12 cellular contexts compared by ENCODE assay signal in the genomic region with DNA sequence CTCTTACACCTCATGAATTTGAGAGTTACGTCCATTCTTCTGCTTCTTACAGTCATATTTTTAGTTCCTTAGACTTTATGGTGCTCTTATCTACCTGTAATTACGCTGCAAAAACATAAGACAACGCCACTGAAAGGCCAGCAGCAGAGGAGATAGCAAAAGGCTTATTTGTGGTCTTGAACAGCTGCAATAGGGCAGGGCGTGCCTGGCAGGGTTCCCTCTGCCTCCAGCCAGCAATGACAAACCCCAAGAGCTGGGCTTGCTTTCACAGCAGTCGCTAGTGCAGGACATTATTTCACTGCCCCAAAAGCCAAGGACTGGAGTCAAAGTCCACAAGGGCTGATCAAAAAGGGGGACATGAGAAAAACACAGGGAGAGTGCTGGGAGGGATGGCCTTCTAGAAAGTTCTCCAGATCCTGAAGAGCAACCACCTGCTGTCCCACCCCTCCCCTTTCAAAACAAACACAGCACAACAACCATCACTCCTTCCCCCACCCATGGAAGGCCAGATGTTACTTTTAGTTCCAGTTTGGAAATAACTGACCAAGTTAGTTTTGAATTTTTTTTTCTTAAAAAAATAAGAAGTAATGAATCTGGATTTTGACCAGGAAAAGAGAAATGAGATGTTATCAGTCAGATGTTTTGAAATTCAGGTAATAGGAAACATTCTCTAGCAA.
DNase-seq lines count a peak whose midpoint lies in the region; ATAC-seq and TF ChIP-seq lines count a peak whose summit lies in the region.
"Had no signal": no experiment of that assay in that cellular context is flagged by ENCODE, and none has a peak within 500 bp of the region (broad histone marks: within the 10 kb centered on the region; RNA-seq: fewer than 3 reads in every experiment).

No MANE protein-coding gene starts in this region.

- peaks cover 94% of the 10 kb centered on the region for H3K4me1 ChIP-seq in lower lobe of right lung
- H3K4me1 ChIP-seq in skeletal muscle tissue (ENCODE audit: control insufficient read depth in 3 of 3, insufficient read depth in 3 of 3, low read length in 3 of 3): peaks cover 35 to 57% (median 53%) of the 10 kb centered on the region in 3 donors

- TF ChIP-seq CTCF in coronary artery (IDR thresholded peaks at IDR 0.05) (no peak), lower lobe of right lung (IDR thresholded peaks at IDR 0.05) (no peak)

- peak overlapping the region in 1 of 3 donors; percentile 4 for H3K9ac ChIP-seq in skeletal muscle tissue (ENCODE audit: low read depth in 1 of 3, low read length in 3 of 3)

- H3K27ac ChIP-seq in coronary artery (peak overlapping the region in 1 of 2 donors; percentile 57), lower lobe of right lung (peak overlapping the region; percentile 28), skeletal muscle tissue (ENCODE audit: low read depth, low read length) (peak overlapping the region; percentile 16)

- peak overlapping the region; percentile 29 for H3K4me3 ChIP-seq in coronary artery
- H3K4me3 ChIP-seq in lower lobe of right lung: no peak overlapping the region
- H3K4me3 ChIP-seq in skeletal muscle tissue (ENCODE audit: low read length in 3 of 3): peak overlapping the region in 2 of 3 donors; percentile 2 to 43

- DNase-seq in HUDEP-2 (lab: John Stamatoyannopoulos, UW; ENCODE audit: unreplicated experiment in 76 of 76) (peak in 57 of 76 experiments; percentile 4 to 70 (median 34)), coronary artery (ENCODE audit: low spot score) (no peak), lower lobe of right lung (no peak), islet precursor cell (no peak), HCEC 1CT (no peak)
- DNase-seq: activated CD8-positive, alpha-beta memory T cell treated with anti-CD3 and anti-CD28 coated beads, Interleukin-2, amount 10 ng/mL, durations not matched to agents 7 days and 5 days; CD4-positive, alpha-beta memory T cell; effector memory CD8-positive, alpha-beta T cell had no signal

- H3K27me3 ChIP-seq in lower lobe of right lung (ENCODE audit: low read depth) (no peaks in the 10 kb centered on the region), skeletal muscle tissue (ENCODE audit: control insufficient read depth in 3 of 3, insufficient read depth in 3 of 3, low read length in 3 of 3) (no peaks in the 10 kb centered on the region)

- ATAC-seq in lower lobe of right lung: peak in 1 of 2 donors; percentile 38
- no peak for ATAC-seq in GM18867 (IDR thresholded peaks at IDR 0.05; ENCODE audit: unreplicated experiment)
- no peak for ATAC-seq in HG02571 (IDR thresholded peaks at IDR 0.05; ENCODE audit: unreplicated experiment)
- ATAC-seq: activated CD8-positive, alpha-beta memory T cell treated with anti-CD3 and anti-CD28 coated beads, Interleukin-2, amount 10 ng/mL, durations not matched to agents 7 days and 5 days; effector memory CD8-positive, alpha-beta T cell; Panc1 had no signal

- H3K9me3 ChIP-seq in lower lobe of right lung (no peaks in the 10 kb centered on the region), skeletal muscle tissue (ENCODE audit: control insufficient read depth in 3 of 3, low read length in 3 of 3) (no peaks in the 10 kb centered on the region)

- H3K36me3 ChIP-seq in lower lobe of right lung (peaks cover 6% of the 10 kb centered on the region), skeletal muscle tissue (ENCODE audit: control insufficient read depth in 3 of 3, insufficient read depth in 3 of 3, low read length in 3 of 3) (peaks cover 0 to 3% (median 0%) of the 10 kb centered on the region in 3 donors)

- intact Hi-C loops in lower lobe of right lung (cut with DNase I): no loop called here

Comparison
In these comparisons a context has a peak if more than half of its experiments do, and no peak if none do; other contexts are left out.
1. DNase-seq: peak in HUDEP-2 (57 of 76); none in coronary artery (single experiment), lower lobe of right lung (single experiment), islet precursor cell (single experiment) and HCEC 1CT (single experiment).